ENCODE assay signal across 15 cellular contexts in the genomic region with DNA sequence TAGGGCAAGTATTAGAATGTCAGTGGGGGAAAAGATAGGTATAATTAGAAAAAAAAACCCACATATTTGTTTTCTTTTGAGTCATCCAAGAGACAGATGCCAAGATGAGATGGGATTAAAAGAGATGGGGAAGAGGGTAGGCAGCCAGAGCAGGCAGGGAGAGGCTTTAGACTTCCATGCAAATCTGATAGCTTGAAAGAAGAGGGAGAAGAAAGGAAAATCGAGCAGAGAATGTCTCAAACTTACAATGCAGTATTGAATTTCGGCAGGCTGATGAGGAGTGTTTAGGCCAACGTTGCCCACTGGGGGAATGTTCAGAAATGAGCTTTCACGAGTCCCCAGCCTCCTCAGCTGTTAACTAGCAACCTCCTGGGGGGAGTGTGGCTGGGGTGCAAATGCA.
DNase-seq lines count a peak whose midpoint lies in the region; TF ChIP-seq lines count a peak whose summit lies in the region.
"Had no signal": no experiment of that assay in that cellular context is flagged by ENCODE, and none has a peak within 500 bp of the region (broad histone marks: within the 10 kb centered on the region; RNA-seq: fewer than 3 reads in every experiment).

No MANE protein-coding gene starts in this region.

- no peak overlapping the region for H3K4me3 Mint-ChIP-seq in H9
- H3K4me3 Mint-ChIP-seq: natural killer cell had no signal

- H2BK5ac ChIP-seq in H9 (ENCODE audit: insufficient read length, low read length): no peak overlapping the region

- no peak overlapping the region for H2AFZ ChIP-seq in H9 (ENCODE audit: low read length)

- H3K79me1 ChIP-seq in H9 (ENCODE audit: insufficient read depth, low read depth, low read length, poor library complexity, severe bottlenecking): peaks cover 3% of the 10 kb centered on the region

- DNase-seq in H9: no peak
- peak; percentile 83 for DNase-seq in RPMI7951 (ENCODE audit: low read depth)
- DNase-seq in epithelial cell of prostate (ENCODE audit: low read depth, low spot score): no peak
- no peak for DNase-seq in COR-L47 (lab: John Stamatoyannopoulos, UW)
- no peak for DNase-seq in dedifferentiated amniotic fluid mesenchymal stem cell (ENCODE audit: extremely low spot score)
- DNase-seq in D341Med (ENCODE audit: low spot score): no peak
- DNase-seq: activated T-cell treated with anti-CD3 and anti-CD28 coated beads for 4 hours; amygdala; effector CD8-positive, alpha-beta T cell; heart left ventricle; KG1; natural killer cell; NCI-H2029 treated with DMSO at 0.1 percent for 48 hours; spleen had no signal

- no peak overlapping the region for H3K14ac ChIP-seq in H9 (ENCODE audit: insufficient read depth, low read length)

- H2AK5ac ChIP-seq in H9 (ENCODE audit: insufficient read length, low read length): no peak overlapping the region

- H3K9me3 ChIP-seq in H9 (ENCODE audit: control insufficient read depth, low read depth, low read length): no peaks in the 10 kb centered on the region
- no peaks in the 10 kb centered on the region for H3K9me3 ChIP-seq in skeletal muscle satellite cell (replicated peaks; ENCODE audit: low read length)
- H3K9me3 ChIP-seq: heart left ventricle, spleen had no signal

- H3K4me3 ChIP-seq in skeletal muscle satellite cell (ENCODE audit: low read length): peak overlapping the region; percentile 51
- H3K4me3 ChIP-seq: heart left ventricle, spleen had no signal

- H3K4ac ChIP-seq in H9 (ENCODE audit: low read depth, low read length): no peak overlapping the region

- no peaks in the 10 kb centered on the region; a peak in 1 of 5 replicates for H3K9me3 Mint-ChIP-seq in H9
- H3K9me3 Mint-ChIP-seq: natural killer cell had no signal

- H3K4me1 Mint-ChIP-seq in H9: peaks cover 23 to 30% of the 10 kb centered on the region in 2 experiments
- H3K4me1 Mint-ChIP-seq: natural killer cell had no signal

- peak; percentile 13; the same call in 1 of the 3 replicates for TF ChIP-seq CTCF in H9 (conservative IDR thresholded peaks at IDR 0.05)

- H4K20me1 ChIP-seq in H9 (ENCODE audit: control insufficient read depth, insufficient read depth, insufficient read length): no peaks in the 10 kb centered on the region

- H3K23me2 ChIP-seq in H9 (ENCODE audit: insufficient read length, low read depth, low read length, poor library complexity, severe bottlenecking): no peaks in the 10 kb centered on the region

- peaks cover 0 to 13% (median 4%) of the 10 kb centered on the region in 3 experiments; a peak in 5 of 7 replicates for H3K36me3 Mint-ChIP-seq in H9 (ENCODE audit: insufficient read depth in 1 of 3, low read depth in 3 of 3)
- H3K36me3 Mint-ChIP-seq: natural killer cell had no signal

- H3K4me2 ChIP-seq in H9 (ENCODE audit: insufficient read depth, insufficient read length, low read length): no peak overlapping the region
- peak overlapping the region; percentile 64 for H3K4me2 ChIP-seq in skeletal muscle satellite cell (ENCODE audit: low read length)

- H4K91ac ChIP-seq in H9 (ENCODE audit: insufficient read length, low read depth, low read length): no peak overlapping the region

- no peak overlapping the region for H3K56ac ChIP-seq in H9 (ENCODE audit: insufficient read length, low read depth, low read length)

- H3K27ac ChIP-seq in H9 (ENCODE audit: insufficient read length, low read depth, low read length) (no peak overlapping the region), epithelial cell of prostate (peak overlapping the region; percentile 52)
- H3K27ac ChIP-seq: heart left ventricle, spleen had no signal

- no peak overlapping the region for H2BK15ac ChIP-seq in H9 (ENCODE audit: low read depth, low read length)

- H3K4me1 ChIP-seq in H9 (ENCODE audit: insufficient read depth, low read length) (peaks cover 4% of the 10 kb centered on the region; the same call in 1 of the 2 replicates), skeletal muscle satellite cell (ENCODE audit: control insufficient read depth, insufficient read depth, low read length) (peaks cover 35% of the 10 kb centered on the region)
- H3K4me1 ChIP-seq: spleen had no signal

- H4K5ac ChIP-seq in H9 (ENCODE audit: insufficient read length, low read depth, low read length): no peak overlapping the region

- H3K27me3 ChIP-seq in H9 (ENCODE audit: insufficient read depth, low read length) (no peaks in the 10 kb centered on the region), skeletal muscle satellite cell (ENCODE audit: control insufficient read depth, insufficient read depth, low read length) (no peaks in the 10 kb centered on the region)
- H3K27me3 ChIP-seq: heart left ventricle, spleen had no signal

- no CpG with 5 or more reads among the region's 4 CpGs for WGBS in H9 (ENCODE audit: extremely low coverage, insufficient read length, low lambda C conversion rate)

- H3K36me3 ChIP-seq in skeletal muscle satellite cell (ENCODE audit: insufficient read depth, low read length): no peaks in the 10 kb centered on the region
- H3K36me3 ChIP-seq: heart left ventricle, spleen had no signal

- H2BK20ac ChIP-seq in H9 (ENCODE audit: low read depth, low read length, poor library complexity, severe bottlenecking): no peak overlapping the region

- H3K9ac ChIP-seq in H9 (ENCODE audit: extremely low read depth, insufficient read length, low read length) (no peak overlapping the region), skeletal muscle satellite cell (ENCODE audit: low read depth, low read length) (peak overlapping the region; percentile 49)

- H3K27me3 Mint-ChIP-seq in H9 (ENCODE audit: low read depth): no peaks in the 10 kb centered on the region

- no peak overlapping the region for H3K23ac ChIP-seq in H9 (ENCODE audit: insufficient read length, low read depth, low read length)

- no peak overlapping the region for H2BK120ac ChIP-seq in H9 (ENCODE audit: low read depth, low read length, poor library complexity, severe bottlenecking)

- peak overlapping the region; percentile 8 to 38 (median 37); a peak in 3 of 7 replicates for H3K27ac Mint-ChIP-seq in H9
- H3K27ac Mint-ChIP-seq: natural killer cell had no signal

- no peak overlapping the region for H4K8ac ChIP-seq in H9 (replicated peaks; ENCODE audit: insufficient read length, low read depth, low read length)

- no peak overlapping the region for H3K18ac ChIP-seq in H9 (ENCODE audit: insufficient read length, low read depth, low read length)

- no peaks in the 10 kb centered on the region; the same call in 1 of the 2 replicates for H3K79me2 ChIP-seq in H9 (ENCODE audit: insufficient read depth, low read length)

- no peak overlapping the region for H3T11ph ChIP-seq in H9 (ENCODE audit: low read length)

- no peak overlapping the region for H2BK12ac ChIP-seq in H9 (ENCODE audit: insufficient read length, low read depth, low read length)
